ENCODE assay signal across 8 cellular contexts in genomic region chr1:209784276-209785169, GRCh38.
DNase-seq lines count a peak whose midpoint lies in the region; ATAC-seq and TF ChIP-seq lines count a peak whose summit lies in the region.

C1orf74 (minus strand) TSS chr1:209784559; CDS start chr1:209783634, 925 bp downstream.

- H3K4me2 ChIP-seq in OCI-LY3 (ENCODE audit: low read length): peak within 1 kb of the TSS; percentile 92

- peak within 1 kb of the TSS; percentile 85 for H2AFZ ChIP-seq in OCI-LY3 (ENCODE audit: low read depth, low read length)

- ATAC-seq in GM21528 (IDR thresholded peaks at IDR 0.05; ENCODE audit: low FRiP score, unreplicated experiment): peak; percentile 98

- H3K9ac ChIP-seq in OCI-LY3 (ENCODE audit: low read length): peak within 1 kb of the TSS; percentile 84

- H4K20me1 ChIP-seq in OCI-LY3 (ENCODE audit: insufficient read depth, low read length): no peaks in the 10 kb centered on the region

- TF ChIP-seq CTCF in OCI-LY3 (IDR thresholded peaks at IDR 0.05; ENCODE audit: low read depth, low read length): no peak; the same call in 1 of the 2 replicates

- peaks cover 26% of the 10 kb centered on the region for H3K36me3 ChIP-seq in OCI-LY3 (replicated peaks; ENCODE audit: low read depth, low read length)

- peak within 1 kb of the TSS; percentile 84 for H3K4me3 ChIP-seq in OCI-LY3 (ENCODE audit: low read length)

- H3K79me2 ChIP-seq in OCI-LY3 (ENCODE audit: low read length): peaks cover 19% of the 10 kb centered on the region

- peak within 1 kb of the TSS; percentile 81 for H3K27ac ChIP-seq in OCI-LY3 (ENCODE audit: low read length)

- H3K4me1 ChIP-seq in OCI-LY3 (ENCODE audit: low read length): peaks cover 24% of the 10 kb centered on the region

- H3K27me3 ChIP-seq in OCI-LY3 (ENCODE audit: low read depth, low read length): no peaks in the 10 kb centered on the region

- DNase-seq in DMS 273 treated with DMSO at 0.1 percent for 48 hours (lab: John Stamatoyannopoulos, UW) (peak; percentile 96), HuH-7.5 (ENCODE audit: low spot score) (peak; percentile 79), activated T-cell treated with anti-CD3 and anti-CD28 coated beads for 24 hours (ENCODE audit: low read depth) (peak; percentile 100), epidermal melanocyte (ENCODE audit: insufficient read length, low spot score) (peak; percentile 94), midbrain (lab: John Stamatoyannopoulos, UW) (peak; percentile 97)
- peak; percentile 99 to 100 for DNase-seq in stimulated activated CD8-positive, alpha-beta memory T cell treated with anti-CD3 and anti-CD28 coated beads, Interleukin-15, amount 100 ng/mL, for 48 hours (ENCODE audit: low read depth in 2 of 2)

- H3K9me3 ChIP-seq in OCI-LY3 (ENCODE audit: insufficient read depth, low read length): no peaks in the 10 kb centered on the region

Comparison
In these comparisons a context has a peak if more than half of its experiments do, and no peak if none do; other contexts are left out.
1. Peak in every context shown above with its lines: DNase-seq, ATAC-seq, H3K4me3 ChIP-seq and H3K27ac ChIP-seq.